ENCODE assay signal across 1 cellular context in the genomic region with DNA sequence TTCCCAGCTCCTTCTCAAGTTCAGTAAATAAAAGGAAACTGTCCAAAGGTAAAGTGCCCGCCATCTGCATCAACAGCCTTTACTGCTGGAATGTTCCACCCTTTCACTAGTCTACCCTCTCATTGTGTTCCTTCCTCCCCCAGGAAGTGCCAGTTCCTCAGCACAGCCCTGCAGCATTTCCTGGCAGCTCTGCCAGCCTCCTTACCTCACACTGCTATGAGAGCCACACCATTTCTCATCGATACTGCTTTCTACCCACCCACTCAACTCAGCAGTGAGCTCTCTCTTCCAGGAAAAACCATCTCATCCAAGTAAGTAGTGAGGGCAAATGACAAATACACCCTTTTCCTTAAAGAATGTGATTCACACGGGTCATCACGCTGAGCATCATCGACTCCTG.
TF ChIP-seq lines count a peak whose summit lies in the region.

No MANE protein-coding gene starts in this region.

TF ChIP-seq in HEK293, 187 proteins besides CTCF, POLR2A, EP300 and RAD21 (continued from another document):
- TF ChIP-seq, protein P1, sequence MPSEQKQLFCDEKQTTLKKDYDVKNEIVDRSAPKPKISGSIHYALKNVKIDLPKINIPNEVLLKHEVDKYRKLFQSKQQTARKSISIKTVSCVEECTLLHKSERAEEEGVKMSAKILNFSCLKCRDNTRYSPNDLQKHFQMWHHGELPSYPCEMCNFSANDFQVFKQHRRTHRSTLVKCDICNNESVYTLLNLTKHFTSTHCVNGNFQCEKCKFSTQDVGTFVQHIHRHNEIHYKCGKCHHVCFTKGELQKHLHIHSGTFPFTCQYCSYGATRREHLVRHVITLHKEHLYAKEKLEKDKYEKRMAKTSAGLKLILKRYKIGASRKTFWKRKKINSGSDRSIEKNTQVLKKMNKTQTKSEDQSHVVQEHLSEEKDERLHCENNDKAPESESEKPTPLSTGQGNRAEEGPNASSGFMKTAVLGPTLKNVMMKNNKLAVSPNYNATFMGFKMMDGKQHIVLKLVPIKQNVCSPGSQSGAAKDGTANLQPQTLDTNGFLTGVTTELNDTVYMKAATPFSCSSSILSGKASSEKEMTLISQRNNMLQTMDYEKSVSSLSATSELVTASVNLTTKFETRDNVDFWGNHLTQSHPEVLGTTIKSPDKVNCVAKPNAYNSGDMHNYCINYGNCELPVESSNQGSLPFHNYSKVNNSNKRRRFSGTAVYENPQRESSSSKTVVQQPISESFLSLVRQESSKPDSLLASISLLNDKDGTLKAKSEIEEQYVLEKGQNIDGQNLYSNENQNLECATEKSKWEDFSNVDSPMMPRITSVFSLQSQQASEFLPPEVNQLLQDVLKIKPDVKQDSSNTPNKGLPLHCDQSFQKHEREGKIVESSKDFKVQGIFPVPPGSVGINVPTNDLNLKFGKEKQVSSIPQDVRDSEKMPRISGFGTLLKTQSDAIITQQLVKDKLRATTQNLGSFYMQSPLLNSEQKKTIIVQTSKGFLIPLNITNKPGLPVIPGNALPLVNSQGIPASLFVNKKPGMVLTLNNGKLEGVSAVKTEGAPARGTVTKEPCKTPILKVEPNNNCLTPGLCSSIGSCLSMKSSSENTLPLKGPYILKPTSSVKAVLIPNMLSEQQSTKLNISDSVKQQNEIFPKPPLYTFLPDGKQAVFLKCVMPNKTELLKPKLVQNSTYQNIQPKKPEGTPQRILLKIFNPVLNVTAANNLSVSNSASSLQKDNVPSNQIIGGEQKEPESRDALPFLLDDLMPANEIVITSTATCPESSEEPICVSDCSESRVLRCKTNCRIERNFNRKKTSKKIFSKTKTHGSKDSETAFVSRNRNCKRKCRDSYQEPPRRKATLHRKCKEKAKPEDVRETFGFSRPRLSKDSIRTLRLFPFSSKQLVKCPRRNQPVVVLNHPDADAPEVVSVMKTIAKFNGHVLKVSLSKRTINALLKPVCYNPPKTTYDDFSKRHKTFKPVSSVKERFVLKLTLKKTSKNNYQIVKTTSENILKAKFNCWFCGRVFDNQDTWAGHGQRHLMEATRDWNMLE (tag by site-specific recombination; conservative IDR thresholded peaks at IDR 0.05; ENCODE audit: low read depth), result no peak
- TF ChIP-seq ZNF596 (tag by site-specific recombination; IDR thresholded peaks at IDR 0.05), result no peak
- TF ChIP-seq GLIS2 (tag by site-specific recombination; IDR thresholded peaks at IDR 0.05), result no peak
- TF ChIP-seq KLF16 (tag by site-specific recombination; IDR thresholded peaks at IDR 0.05), result no peak
- TF ChIP-seq, protein P2, sequence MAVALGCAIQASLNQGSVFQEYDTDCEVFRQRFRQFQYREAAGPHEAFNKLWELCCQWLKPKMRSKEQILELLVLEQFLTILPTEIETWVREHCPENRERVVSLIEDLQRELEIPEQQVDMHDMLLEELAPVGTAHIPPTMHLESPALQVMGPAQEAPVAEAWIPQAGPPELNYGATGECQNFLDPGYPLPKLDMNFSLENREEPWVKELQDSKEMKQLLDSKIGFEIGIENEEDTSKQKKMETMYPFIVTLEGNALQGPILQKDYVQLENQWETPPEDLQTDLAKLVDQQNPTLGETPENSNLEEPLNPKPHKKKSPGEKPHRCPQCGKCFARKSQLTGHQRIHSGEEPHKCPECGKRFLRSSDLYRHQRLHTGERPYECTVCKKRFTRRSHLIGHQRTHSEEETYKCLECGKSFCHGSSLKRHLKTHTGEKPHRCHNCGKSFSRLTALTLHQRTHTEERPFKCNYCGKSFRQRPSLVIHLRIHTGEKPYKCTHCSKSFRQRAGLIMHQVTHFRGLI (tag by site-specific recombination; IDR thresholded peaks at IDR 0.05), result no peak
- TF ChIP-seq BCL11B (tag by site-specific recombination; IDR thresholded peaks at IDR 0.05; ENCODE audit: low read depth), result no peak
- no peak for TF ChIP-seq ZNF350 (tag by site-specific recombination; IDR thresholded peaks at IDR 0.05)
- TF ChIP-seq, protein P3, sequence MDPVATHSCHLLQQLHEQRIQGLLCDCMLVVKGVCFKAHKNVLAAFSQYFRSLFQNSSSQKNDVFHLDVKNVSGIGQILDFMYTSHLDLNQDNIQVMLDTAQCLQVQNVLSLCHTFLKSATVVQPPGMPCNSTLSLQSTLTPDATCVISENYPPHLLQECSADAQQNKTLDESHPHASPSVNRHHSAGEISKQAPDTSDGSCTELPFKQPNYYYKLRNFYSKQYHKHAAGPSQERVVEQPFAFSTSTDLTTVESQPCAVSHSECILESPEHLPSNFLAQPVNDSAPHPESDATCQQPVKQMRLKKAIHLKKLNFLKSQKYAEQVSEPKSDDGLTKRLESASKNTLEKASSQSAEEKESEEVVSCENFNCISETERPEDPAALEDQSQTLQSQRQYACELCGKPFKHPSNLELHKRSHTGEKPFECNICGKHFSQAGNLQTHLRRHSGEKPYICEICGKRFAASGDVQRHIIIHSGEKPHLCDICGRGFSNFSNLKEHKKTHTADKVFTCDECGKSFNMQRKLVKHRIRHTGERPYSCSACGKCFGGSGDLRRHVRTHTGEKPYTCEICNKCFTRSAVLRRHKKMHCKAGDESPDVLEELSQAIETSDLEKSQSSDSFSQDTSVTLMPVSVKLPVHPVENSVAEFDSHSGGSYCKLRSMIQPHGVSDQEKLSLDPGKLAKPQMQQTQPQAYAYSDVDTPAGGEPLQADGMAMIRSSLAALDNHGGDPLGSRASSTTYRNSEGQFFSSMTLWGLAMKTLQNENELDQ (tag by site-specific recombination; IDR thresholded peaks at IDR 0.05; ENCODE audit: low read depth), result no peak
- TF ChIP-seq, protein P4, sequence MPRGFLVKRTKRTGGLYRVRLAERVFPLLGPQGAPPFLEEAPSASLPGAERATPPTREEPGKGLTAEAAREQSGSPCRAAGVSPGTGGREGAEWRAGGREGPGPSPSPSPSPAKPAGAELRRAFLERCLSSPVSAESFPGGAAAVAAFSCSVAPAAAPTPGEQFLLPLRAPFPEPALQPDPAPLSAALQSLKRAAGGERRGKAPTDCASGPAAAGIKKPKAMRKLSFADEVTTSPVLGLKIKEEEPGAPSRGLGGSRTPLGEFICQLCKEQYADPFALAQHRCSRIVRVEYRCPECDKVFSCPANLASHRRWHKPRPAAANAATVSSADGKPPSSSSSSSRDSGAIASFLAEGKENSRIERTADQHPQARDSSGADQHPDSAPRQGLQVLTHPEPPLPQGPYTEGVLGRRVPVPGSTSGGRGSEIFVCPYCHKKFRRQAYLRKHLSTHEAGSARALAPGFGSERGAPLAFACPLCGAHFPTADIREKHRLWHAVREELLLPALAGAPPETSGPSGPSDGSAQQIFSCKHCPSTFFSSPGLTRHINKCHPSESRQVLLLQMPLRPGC (tag by site-specific recombination; IDR thresholded peaks at IDR 0.05), result no peak
